8 cellular contexts compared by ENCODE assay signal in genomic region chr19:4759388-4760284, GRCh38. TPM values are rescaled to one million over a fixed set of nuclear protein-coding genes. Genes with fewer than 3 reads are reported as not detected.
DNase-seq lines count a peak whose midpoint lies in the region; ATAC-seq and TF ChIP-seq lines count a peak whose summit lies in the region.

No MANE protein-coding gene starts in this region.

- no peak for ATAC-seq in GM19467 (IDR thresholded peaks at IDR 0.05; ENCODE audit: unreplicated experiment)

- H3K27me3 ChIP-seq in breast epithelium (peaks cover 0 to 5% of the 10 kb centered on the region in 2 donors), iPS-18a (ENCODE audit: control insufficient read depth, insufficient read depth, low read length) (peaks cover 12% of the 10 kb centered on the region), sigmoid colon (peaks cover 0 to 20% (median 5%) of the 10 kb centered on the region in 3 donors)

- H3K9me3 Mint-ChIP-seq in CD14-positive monocyte, result peaks cover 0 to 8% (median 4%) of the 10 kb centered on the region in 7 donors

- H3K9me3 ChIP-seq in HEK293 (ENCODE audit: control insufficient read depth, insufficient read depth, low read depth, low read length) (no peaks in the 10 kb centered on the region), breast epithelium (no peaks in the 10 kb centered on the region), iPS-18a (ENCODE audit: control insufficient read depth, low read depth, low read length) (no peaks in the 10 kb centered on the region), sigmoid colon (no peaks in the 10 kb centered on the region)

- WGBS in sigmoid colon, 2 donors, result 1 to 4% methylated on average over 53 of the region's 53 CpGs

- intact Hi-C loops in CD14-positive monocyte (cut with micrococcal nuclease) (no loop called here), breast epithelium (cut with DNase I; ENCODE audit: low total_unique reads) (loop anchor here (5.0 kb wide), 1 partner anchor 1923 kb away; no protein-coding TSS in a partner anchor), sigmoid colon (cut with DNase I) (no loop called here)

- H3K36me3 ChIP-seq in HEK293 (ENCODE audit: control insufficient read depth in 2 of 2, insufficient read depth in 1 of 2, low read length in 2 of 2), result no peaks in the 10 kb centered on the region
- no peaks in the 10 kb centered on the region for H3K36me3 ChIP-seq in breast epithelium
- no peaks in the 10 kb centered on the region for H3K36me3 ChIP-seq in iPS-18a (ENCODE audit: control insufficient read depth, low read depth, low read length)
- H3K36me3 ChIP-seq in sigmoid colon, result no peaks in the 10 kb centered on the region

- peak overlapping the region; percentile 23 for H3K9ac ChIP-seq in iPS-18a (ENCODE audit: low read length)

- peaks cover 7% of the 10 kb centered on the region for H3K4me1 Mint-ChIP-seq in CD14-positive monocyte

- H3K27ac ChIP-seq in HEK293 (ENCODE audit: extremely low read depth, low read depth, low read length) (no peak overlapping the region), breast epithelium (no peak overlapping the region), iPS-18a (ENCODE audit: low read length) (no peak overlapping the region), sigmoid colon (no peak overlapping the region)

- no peak for TF ChIP-seq CTCF in CD14-positive monocyte (IDR thresholded peaks at IDR 0.05)
- TF ChIP-seq CTCF in HEK293 (tag by site-specific recombination; IDR thresholded peaks at IDR 0.05), result no peak
- TF ChIP-seq CTCF in WI38 (IDR thresholded peaks at IDR 0.05; ENCODE audit: low read depth, low read length), result no peak
- TF ChIP-seq CTCF in breast epithelium (IDR thresholded peaks at IDR 0.05), result no peak
- no peak for TF ChIP-seq CTCF in sigmoid colon (IDR thresholded peaks at IDR 0.05)

- TF ChIP-seq POLR2A in breast epithelium (IDR thresholded peaks at IDR 0.05), result no peak
- TF ChIP-seq POLR2A in sigmoid colon (IDR thresholded peaks at IDR 0.05), result no peak

- peak overlapping the region in 5 of 7 donors; percentile 49 to 84 (median 51) for H3K27ac Mint-ChIP-seq in CD14-positive monocyte

- peak overlapping the region; percentile 20 to 82 for H3K4me3 Mint-ChIP-seq in CD14-positive monocyte

- DNase-seq in CD14-positive monocyte (ENCODE audit: low spot score) (peak; percentile 85), NCI-H2171 (lab: John Stamatoyannopoulos, UW) (peak; percentile 82), breast epithelium (ENCODE audit: low spot score in 2 of 2) (peak; percentile 81), sigmoid colon (peak; percentile 94)

- no peak for TF ChIP-seq EP300 in sigmoid colon (IDR thresholded peaks at IDR 0.05)

- no peaks in the 10 kb centered on the region for H3K36me3 Mint-ChIP-seq in CD14-positive monocyte

- H3K27me3 Mint-ChIP-seq in CD14-positive monocyte (ENCODE audit: low read depth in 3 of 3), result peaks cover 23 to 64% (median 43%) of the 10 kb centered on the region in 3 donors

- CTCF ChIA-PET in HEK293 (lab: Yijun Ruan, JAX), result interaction anchor here (0.6 to 1.5 kb wide), 3 partner anchors 29 to 430 kb away, joined by 3 to 8 read pairs (median 3); no protein-coding TSS in a partner anchor

- H3K4me3 ChIP-seq in HEK293 (ENCODE audit: low read depth, low read length) (peak overlapping the region; percentile 26), WI38 (ENCODE audit: low read depth, low read length) (peak overlapping the region; percentile 37), breast epithelium (peak overlapping the region in 2 of 3 donors; percentile 36 to 63), iPS-18a (ENCODE audit: low read length) (peak overlapping the region; percentile 50), sigmoid colon (peak overlapping the region in 3 of 4 donors; percentile 26 to 43 (median 36))

- POLR2A ChIA-PET in HEK293 (lab: Yijun Ruan, JAX), result interaction anchor here (0.6 to 1.0 kb wide), 2 partner anchors 9 to 40 kb away, joined by 6 to 8 read pairs; no protein-coding TSS in a partner anchor

- H3K4me1 ChIP-seq in HEK293 (ENCODE audit: control insufficient read depth, insufficient read depth, low read length), result no peaks in the 10 kb centered on the region
- H3K4me1 ChIP-seq in breast epithelium, result peaks cover 0 to 7% of the 10 kb centered on the region in 2 donors
- peaks cover 3% of the 10 kb centered on the region for H3K4me1 ChIP-seq in iPS-18a (ENCODE audit: control insufficient read depth, low read depth, low read length)
- H3K4me1 ChIP-seq in sigmoid colon, result peaks cover 0 to 14% (median 12%) of the 10 kb centered on the region in 4 donors

TF ChIP-seq in HEK293, 187 proteins besides CTCF, POLR2A, EP300 and RAD21 (continues in another document):
- no peak; the same call in 1 of the 2 replicates for TF ChIP-seq ZXDB (tag by site-specific recombination; IDR thresholded peaks at IDR 0.05)
- TF ChIP-seq ZNF580 (tag by site-specific recombination; IDR thresholded peaks at IDR 0.05), result no peak
- no peak for TF ChIP-seq ZNF664 (tag by site-specific recombination; IDR thresholded peaks at IDR 0.05)
- no peak for TF ChIP-seq FEZF1 (tag by site-specific recombination; IDR thresholded peaks at IDR 0.05)
- TF ChIP-seq ZBTB26 (tag by site-specific recombination; optimal IDR thresholded peaks at IDR 0.05), result peak; percentile 49
- TF ChIP-seq OSR2 (tag by site-specific recombination; IDR thresholded peaks at IDR 0.05), result peak; percentile 89
- TF ChIP-seq ZNF16 (tag by site-specific recombination; IDR thresholded peaks at IDR 0.05; ENCODE audit: low read depth), result no peak
- no peak for TF ChIP-seq KLF7 (tag by site-specific recombination; IDR thresholded peaks at IDR 0.05; ENCODE audit: borderline replicate concordance)
- TF ChIP-seq SP3 (tag by site-specific recombination; IDR thresholded peaks at IDR 0.05), result peak; percentile 32; the same call in 1 of the 2 replicates
- no peak for TF ChIP-seq ZNF302 (tag by site-specific recombination; IDR thresholded peaks at IDR 0.05; ENCODE audit: low read depth)
- TF ChIP-seq ZNF629 (tag by site-specific recombination; IDR thresholded peaks at IDR 0.05), result peak; percentile 41; the same call in 1 of the 2 replicates
- peak; percentile 42; the same call in 1 of the 2 replicates for TF ChIP-seq ZNF394 (tag by site-specific recombination; IDR thresholded peaks at IDR 0.05; ENCODE audit: borderline replicate concordance)
- peak; percentile 86 for TF ChIP-seq ZNF792 (tag by site-specific recombination; IDR thresholded peaks at IDR 0.05)
- peak; percentile 93; the same call in 1 of the 2 replicates for TF ChIP-seq MYNN (tag by site-specific recombination; IDR thresholded peaks at IDR 0.05; ENCODE audit: borderline replicate concordance)
- no peak for TF ChIP-seq ZNF433 (tag by site-specific recombination; IDR thresholded peaks at IDR 0.05; ENCODE audit: low read depth)
- no peak for TF ChIP-seq ZNF677 (tag by site-specific recombination; IDR thresholded peaks at IDR 0.05)
- 0 out of 2 replicates have a peak, but pooled peaks have one; percentile 20 for TF ChIP-seq ZNF335 (tag by site-specific recombination; conservative IDR thresholded peaks at IDR 0.05)
- TF ChIP-seq WT1 (tag by site-specific recombination; IDR thresholded peaks at IDR 0.05), result peak; percentile 57; the same call in 1 of the 2 replicates
- TF ChIP-seq ZNF221 (tag by site-specific recombination; IDR thresholded peaks at IDR 0.05; ENCODE audit: borderline replicate concordance), result no peak

RNA-seq across cellular contexts. Expression of gene FEM1A, which starts 31.9 kb away (rescaled TPM):
- polyA plus RNA-seq in CD14-positive monocyte (1 to 10 TPM; 2.1 to 2.4 TPM), sigmoid colon (1 to 10 TPM; 3.0 to 6.9 (median 5.3) TPM)
- total RNA-seq in breast epithelium (10 to 100 TPM; 10.4 to 17.6 (median 12.5) TPM), sigmoid colon (10 to 100 TPM; 10.2 to 12.9 (median 11.8) TPM)

RNA-seq across cellular contexts. Expression of gene DPP9, which starts 36.0 kb away (rescaled TPM):
- polyA plus RNA-seq in CD14-positive monocyte (10 to 100 TPM; 12.6 to 13.9 TPM), sigmoid colon (10 to 100 TPM; 27.6 to 62.6 (median 31.7) TPM)
- total RNA-seq in breast epithelium (10 to 100 TPM; 33.6 to 74.1 (median 49.6) TPM), sigmoid colon (10 to 100 TPM; 29.6 to 90.6 (median 40.5) TPM)
